Comparison of ENCODE assay signal across 9 cellular contexts in the genomic region with DNA sequence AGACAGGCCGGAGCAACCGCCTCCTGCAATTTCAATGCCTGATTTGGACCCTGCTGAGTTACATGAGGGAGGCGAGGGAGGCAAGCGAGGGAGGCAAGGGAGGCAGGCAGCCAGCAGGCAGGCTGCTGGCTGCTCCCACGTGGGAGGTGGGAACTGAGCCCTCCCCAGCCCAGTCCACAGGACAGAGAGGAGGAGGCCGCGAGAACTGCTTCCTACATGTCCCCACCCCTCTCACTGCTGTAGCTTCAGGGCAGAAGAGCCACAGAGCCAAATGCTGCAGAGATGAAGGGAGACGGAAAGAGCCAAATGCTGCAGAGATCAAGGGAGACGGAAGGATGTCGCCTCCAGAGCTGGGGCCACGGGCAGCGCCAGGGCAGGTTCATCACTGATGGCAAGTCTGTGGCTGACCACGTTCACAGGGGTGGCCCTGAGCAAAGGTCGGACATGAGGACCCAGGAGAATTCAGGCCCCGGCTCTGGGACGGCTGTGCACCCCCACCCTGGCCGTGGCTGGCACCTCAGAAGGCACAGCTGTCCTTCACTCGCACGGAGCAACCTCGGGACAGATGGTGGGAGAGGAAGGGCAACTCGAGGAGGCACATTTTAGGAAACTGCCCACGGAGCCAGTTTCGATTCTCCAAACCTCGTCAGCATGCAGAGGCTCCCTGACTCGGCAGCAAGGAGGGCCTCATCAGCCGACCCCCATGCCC. TPM values are rescaled to one million over a fixed set of nuclear protein-coding genes. Genes with fewer than 3 reads are reported as not detected.
DNase-seq lines count a peak whose midpoint lies in the region; ATAC-seq lines count a peak whose summit lies in the region.
"Had no signal": no experiment of that assay in that cellular context is flagged by ENCODE, and none has a peak within 500 bp of the region (broad histone marks: within the 10 kb centered on the region; RNA-seq: fewer than 3 reads in every experiment).

No MANE protein-coding gene starts in this region.

- intact Hi-C loops in Right ventricle myocardium inferior (cut with DNase I) (no loop called here), posterior cingulate gyrus (cut with DNase I) (no loop called here)

- DNase-seq in G401 (ENCODE audit: low spot score) (peak; percentile 92), T-helper 17 cell (no peak), Right ventricle myocardium inferior (ENCODE audit: missing footprints) (peak; percentile 87), posterior cingulate gyrus (peak; percentile 27 to 94 (median 56)), SHP77 (lab: John Stamatoyannopoulos, UW) (no peak), kidney tubule cell (ENCODE audit: low spot score) (no peak)

- H3K4me3 Mint-ChIP-seq in T-helper 17 cell: peak overlapping the region; percentile 85
- H3K4me3 Mint-ChIP-seq: type B pancreatic cell had no signal

- H3K4me1 Mint-ChIP-seq in T-helper 17 cell: peaks cover 8% of the 10 kb centered on the region

- ATAC-seq in T-helper 17 cell (peak; percentile 69), Right ventricle myocardium inferior (peak; percentile 82), GM18498 (IDR thresholded peaks at IDR 0.05; ENCODE audit: unreplicated experiment) (no peak), HG03095 (IDR thresholded peaks at IDR 0.05; ENCODE audit: unreplicated experiment) (no peak)

- no peaks in the 10 kb centered on the region for H3K9me3 ChIP-seq in T-helper 17 cell (ENCODE audit: control insufficient read depth, low read length, poor library complexity, severe bottlenecking)

- peaks cover 3% of the 10 kb centered on the region for H3K36me3 Mint-ChIP-seq in T-helper 17 cell (ENCODE audit: low read depth)
- H3K36me3 Mint-ChIP-seq: type B pancreatic cell had no signal

- H3K27ac Mint-ChIP-seq in T-helper 17 cell: no peak overlapping the region
- H3K27ac Mint-ChIP-seq: type B pancreatic cell had no signal

- H3K27me3 Mint-ChIP-seq in T-helper 17 cell: peaks cover 21% of the 10 kb centered on the region

- in situ Hi-C loops in G401 (cut with HindIII; ENCODE audit: low sequenced_read_pairs): no loop called here

RNA-seq across cellular contexts. Expression of a gene that starts 21.5 kb away (rescaled TPM):
- 6.9 and 17.8 TPM in 2 replicates for total RNA-seq in G401 (2014; rRNA removed; shearing (Covaris generic))
- total RNA-seq in T-helper 17 cell (1 to 10 TPM; 1.3 to 3.5 TPM), Right ventricle myocardium inferior (3.6 TPM)

Comparison
In these comparisons a context has a peak if more than half of its experiments do, and no peak if none do; other contexts are left out.
1. DNase-seq: peak in G401 (single experiment), Right ventricle myocardium inferior (single experiment) and posterior cingulate gyrus (10 of 10); none in T-helper 17 cell (0 of 3), SHP77 (0 of 2) and kidney tubule cell (single experiment).
2. ATAC-seq: peak in T-helper 17 cell (single experiment) and Right ventricle myocardium inferior (single experiment); none in GM18498 (single experiment) and HG03095 (single experiment).